In genomic region chr2:218821605-218822211, GRCh38 we compare ENCODE assay signal across 28 cellular contexts. TPM values are rescaled to one million over a fixed set of nuclear protein-coding genes. Genes with fewer than 3 reads are reported as not detected.
"Had no signal": no experiment of that assay in that cellular context is flagged by ENCODE, and none has a peak within 500 bp of the region (broad histone marks: within the 10 kb centered on the region; RNA-seq: fewer than 3 reads in every experiment).

No MANE protein-coding gene starts in this region.

- ATAC-seq: left colon, left ventricle myocardium superior, natural killer cell had no signal

- H3K36me3 Mint-ChIP-seq: natural killer cell had no signal

- H3K27ac Mint-ChIP-seq: natural killer cell, progenitor cell of endocrine pancreas had no signal

- H3K9me3 Mint-ChIP-seq: natural killer cell, neural crest cell had no signal

- H3K9me3 ChIP-seq: esophagus squamous epithelium, ovary, sigmoid colon, stomach had no signal

- H3K4me3 Mint-ChIP-seq: natural killer cell, neural crest cell had no signal

- H3K79me2 ChIP-seq: hepatocyte had no signal

- H3K4me3 ChIP-seq: dorsolateral prefrontal cortex, esophagus squamous epithelium, hepatocyte, ovary, sigmoid colon, stomach had no signal

- DNase-seq: central memory CD4-positive, alpha-beta T cell; cortex of kidney; dorsolateral prefrontal cortex; effector memory CD4-positive, alpha-beta T cell; esophagus squamous epithelium; foreskin fibroblast; left colon; left ventricle myocardium superior; natural killer cell; ovary; sigmoid colon; small intestine; stimulated activated CD4-positive, alpha-beta T cell treated with anti-CD3 and anti-CD28 coated beads, Interleukin-12 subunit alpha, Interleukin-12 subunit beta, amount 100 ng/mL, for 4 hours; stimulated activated naive CD4-positive, alpha-beta T cell; stomach; substantia nigra; trophoblast cell had no signal

- H3K4me2 ChIP-seq: hepatocyte had no signal

- H3K27me3 ChIP-seq: dorsolateral prefrontal cortex, esophagus squamous epithelium, hepatocyte, ovary, sigmoid colon, stomach had no signal

- H3K4me1 Mint-ChIP-seq: natural killer cell, neural crest cell had no signal

- FAIRE-seq: endometrium, small intestine, urothelium cell line had no signal

- H3K36me3 ChIP-seq: ovary had no signal

- H3K4me1 ChIP-seq: esophagus squamous epithelium, sigmoid colon, stomach had no signal

- H2AFZ ChIP-seq: hepatocyte had no signal

- H3K27ac ChIP-seq: dorsolateral prefrontal cortex, epithelial cell of prostate, esophagus squamous epithelium, hepatocyte, ovary, sigmoid colon, stomach had no signal

RNA-seq across cellular contexts. Expression of gene PRKAG3, which starts 9.9 kb away (rescaled TPM):
- total RNA-seq: esophagus squamous epithelium, hepatocyte, kidney epithelial cell, left colon, lung microvascular endothelial cell, mesenteric fat pad, mononuclear cell, natural killer cell, neural crest cell, progenitor cell of endocrine pancreas, renal cortical epithelial cell, sigmoid colon, stomach had no signal
- polyA plus RNA-seq: ovary, sigmoid colon, small intestine, stomach had no signal

RNA-seq across cellular contexts. Expression of gene WNT6, which starts 37.9 kb away (rescaled TPM):
- total RNA-seq: lung microvascular endothelial cell, mononuclear cell, natural killer cell, neural crest cell had no signal

RNA-seq across cellular contexts. Expression of gene WNT10A, which starts 58.9 kb away (rescaled TPM):
- total RNA-seq: left ventricle myocardium superior, lung microvascular endothelial cell, mesenteric fat pad, neural crest cell, progenitor cell of endocrine pancreas, sigmoid colon had no signal
